17 cellular contexts compared by ENCODE assay signal in the genomic region with DNA sequence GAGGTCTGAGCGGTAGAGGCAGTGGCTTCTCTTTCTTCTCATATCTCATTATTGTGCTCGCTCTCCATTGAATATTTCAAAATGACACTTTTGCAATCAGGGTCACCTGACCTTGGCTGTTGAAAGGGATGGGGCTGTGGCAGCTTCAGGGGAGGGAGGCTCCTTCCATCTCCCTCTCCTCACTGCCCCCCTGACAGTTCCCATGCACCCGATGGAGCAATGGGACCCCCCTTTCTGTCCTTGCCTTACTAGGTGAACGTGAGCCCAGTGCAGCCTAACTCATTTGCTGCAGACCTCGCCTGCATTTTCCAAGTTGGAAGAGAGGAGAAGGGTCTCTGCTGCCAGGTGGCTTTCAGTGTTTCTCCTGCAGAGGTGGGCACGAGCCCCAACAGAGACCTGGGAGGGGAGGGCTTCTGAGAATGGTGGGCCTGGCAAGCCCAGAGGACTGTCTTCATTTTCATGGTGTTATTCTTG. TPM values are rescaled to one million over a fixed set of nuclear protein-coding genes. Genes with fewer than 3 reads are reported as not detected.
A peak's percentile ranks its signal among the peaks of the same experiment; 100 is the strongest.
DNase-seq lines count a peak whose midpoint lies in the region; ATAC-seq lines count a peak whose summit lies in the region.
"Had no signal": no experiment of that assay in that cellular context is flagged by ENCODE, and none has a peak within 500 bp of the region (broad histone marks: within the 10 kb centered on the region; RNA-seq: fewer than 3 reads in every experiment).

No MANE protein-coding gene starts in this region.

- H3K27ac ChIP-seq in right cardiac atrium (ENCODE audit: low read length): peak overlapping the region; percentile 3
- H3K27ac ChIP-seq: epithelial cell of prostate had no signal

- no peaks in the 10 kb centered on the region for H3K9me3 ChIP-seq in right cardiac atrium (ENCODE audit: control insufficient read depth, low read length)

- intact Hi-C loops in Right ventricle myocardium superior (cut with DNase I) (no loop called here), cardiac septum (cut with DNase I) (no loop called here), right cardiac atrium (cut with DNase I) (no loop called here), sciatic nerve (cut with DNase I) (no loop called here)

- no peak for DNase-seq in Right ventricle myocardium superior
- no peak for DNase-seq in cardiac septum (ENCODE audit: low spot score)
- no peak for DNase-seq in right cardiac atrium
- peak; percentile 48 for DNase-seq in sciatic nerve (ENCODE audit: low spot score)
- no peak for DNase-seq in SK-N-DZ (ENCODE audit: low spot score)
- no peak for DNase-seq in HuH-7.5 (ENCODE audit: low spot score)
- DNase-seq: activated CD8-positive, alpha-beta memory T cell treated with anti-CD3 and anti-CD28 coated beads for 24 hours; amniotic stem cell; cortex of kidney; islet precursor cell; NCI-H187; NCI-H526 had no signal

- ATAC-seq in Right ventricle myocardium superior (ENCODE audit: poor library complexity): peak; percentile 25
- ATAC-seq in right cardiac atrium: peak; percentile 4 to 31
- ATAC-seq in sciatic nerve: peak; percentile 78
- ATAC-seq in HG03378 (IDR thresholded peaks at IDR 0.05; ENCODE audit: unreplicated experiment): no peak
- no peak for ATAC-seq in HG02870 (IDR thresholded peaks at IDR 0.05; ENCODE audit: unreplicated experiment)
- ATAC-seq: activated T-helper 17 cell treated with anti-CD3 and anti-CD28 coated beads, Interleukin-2, amount 50 U/mL, for 72 hours; Panc1 had no signal

- 54% methylated on average over 6 of the region's 6 CpGs for WGBS in right cardiac atrium

- H3K27me3 ChIP-seq in right cardiac atrium (ENCODE audit: control insufficient read depth, insufficient read depth): no peaks in the 10 kb centered on the region

- peaks cover 5% of the 10 kb centered on the region for H3K4me1 ChIP-seq in right cardiac atrium (ENCODE audit: control insufficient read depth, insufficient read depth, low read length)

- H3K4me3 ChIP-seq in right cardiac atrium (ENCODE audit: low read length): no peak overlapping the region

RNA-seq across cellular contexts. Expression of a gene that starts 17.9 kb away (rescaled TPM):
- total RNA-seq in Right ventricle myocardium superior (9.6 TPM), cardiac septum (6.0 TPM), right cardiac atrium (10 to 100 TPM in 3 of 4 donors, 1 to 10 TPM in 1; 9.4 to 13.0 (median 11.6) TPM), sciatic nerve (3.6 TPM)
- 11.7 TPM for polyA plus RNA-seq in right cardiac atrium
- polyA plus RNA-seq in SK-N-DZ (2014; cell fraction: cytosol; rRNA removed): 0.19 and 3.6 TPM in 2 replicates
- 0.13 and 0.35 TPM in 2 replicates for polyA plus RNA-seq in SK-N-DZ (2014; cell fraction: nucleus; rRNA removed)

Comparison
In these comparisons a context has a peak if more than half of its experiments do, and no peak if none do; other contexts are left out.
1. ATAC-seq: peak in Right ventricle myocardium superior (single experiment), right cardiac atrium (2 of 2) and sciatic nerve (single experiment); none in HG03378 (single experiment) and HG02870 (single experiment).